In genomic region chr2:7811073-7811472, GRCh38 we compare ENCODE assay signal across 29 cellular contexts.
"Had no signal": no experiment of that assay in that cellular context is flagged by ENCODE, and none has a peak within 500 bp of the region (broad histone marks: within the 10 kb centered on the region; RNA-seq: fewer than 3 reads in every experiment).

No MANE protein-coding gene starts in this region.

- ATAC-seq: naive thymus-derived CD8-positive, alpha-beta T cell; pancreas; right cardiac atrium; sciatic nerve; stimulated activated naive B cell treated with anti-CD40 and anti-IgM and Interleukin-4, amounts not matched to agents 10 μg/mL and 1 μg/mL and 100 μg/mL, for 72 hours; upper lobe of right lung had no signal

- H3K27me3 Mint-ChIP-seq: stimulated activated naive CD8-positive, alpha-beta T cell treated with anti-CD3 and anti-CD28 coated beads, Interleukin-15, Interleukin-2, amounts not matched to agents 100 ng/mL and 50 ng/mL, for 24 hours had no signal

- H3K36me3 ChIP-seq: left ventricle myocardium inferior, pancreas, prostate gland, suprapubic skin, thoracic aorta, tibial artery, upper lobe of right lung had no signal

- H3K9me3 Mint-ChIP-seq: immature natural killer cell had no signal

- FAIRE-seq: islet of Langerhans, pancreas, urothelium cell line had no signal

- H3K4me1 ChIP-seq: left ventricle myocardium inferior, pancreas, prostate gland, suprapubic skin, tibial artery, upper lobe of right lung had no signal

- H3K27ac Mint-ChIP-seq: immature natural killer cell; memory B cell; nephron; stimulated activated naive B cell treated with anti-CD40 and anti-IgM and Interleukin-4, amounts not matched to agents 10 μg/mL and 1 μg/mL and 100 μg/mL, for 72 hours; stimulated activated naive CD8-positive, alpha-beta T cell treated with anti-CD3 and anti-CD28 coated beads, Interleukin-15, Interleukin-2, amounts not matched to agents 100 ng/mL and 50 ng/mL, for 24 hours had no signal

- H3K4me3 Mint-ChIP-seq: immature natural killer cell; memory B cell; naive thymus-derived CD8-positive, alpha-beta T cell; nephron; neural crest cell; stimulated activated naive B cell treated with anti-CD40 and anti-IgM and Interleukin-4, amounts not matched to agents 10 μg/mL and 1 μg/mL and 100 μg/mL, for 72 hours; stimulated activated naive CD8-positive, alpha-beta T cell treated with anti-CD3 and anti-CD28 coated beads, Interleukin-15, Interleukin-2, amounts not matched to agents 100 ng/mL and 50 ng/mL, for 24 hours had no signal

- H3K27me3 ChIP-seq: pancreas, suprapubic skin, tibial artery, upper lobe of right lung had no signal

- H3K9me3 ChIP-seq: left ventricle myocardium inferior, pancreas, prostate gland, suprapubic skin, thoracic aorta, tibial artery, upper lobe of right lung had no signal

- H3K36me3 Mint-ChIP-seq: memory B cell; naive thymus-derived CD8-positive, alpha-beta T cell; stimulated activated naive B cell treated with anti-CD40 and anti-IgM and Interleukin-4, amounts not matched to agents 10 μg/mL and 1 μg/mL and 100 μg/mL, for 72 hours had no signal

- H3K4me1 Mint-ChIP-seq: memory B cell, nephron, neural crest cell had no signal

- DNase-seq: hypothalamus; immature natural killer cell; left ventricle myocardium inferior; naive thymus-derived CD8-positive, alpha-beta T cell; nucleus accumbens; pancreas; posterior cingulate gyrus; retina; right cardiac atrium; stimulated activated CD4-positive, alpha-beta T cell treated with anti-CD3 and anti-CD28 coated beads, Interleukin-12 subunit alpha, Interleukin-12 subunit beta, amount 100 ng/mL, for 4 hours; stimulated activated CD4-positive, alpha-beta T cell treated with anti-CD3 and anti-CD28 coated beads, Interleukin-15, amount 100 ng/mL, for 24 hours; stimulated activated CD4-positive, alpha-beta T cell treated with anti-CD3 and anti-CD28 coated beads, Interleukin-2, amount 100 ng/mL, for 24 hours; stimulated activated CD4-positive, alpha-beta T cell treated with anti-CD3 and anti-CD28 coated beads, Interleukin-4, amount 100 ng/mL, for 1 hour; stimulated activated naive B cell treated with anti-CD40 and anti-IgM and Interleukin-4, amounts not matched to agents 10 μg/mL and 1 μg/mL and 100 μg/mL, for 72 hours; tibial artery; trophoblast cell; upper lobe of right lung had no signal

- H3K27ac ChIP-seq: left ventricle myocardium inferior, pancreas, prostate gland, skin epidermis, suprapubic skin, thoracic aorta, tibial artery, upper lobe of right lung had no signal

- H3K4me3 ChIP-seq: left ventricle myocardium inferior, lung, pancreas, prostate gland, skin epidermis, suprapubic skin, thoracic aorta, tibial artery, upper lobe of right lung had no signal
